In genomic region chr12:100528471-100529139, GRCh38 we compare ENCODE assay signal across 18 cellular contexts. TPM values are rescaled to one million over a fixed set of nuclear protein-coding genes. Genes with fewer than 3 reads are reported as not detected.
DNase-seq lines count a peak whose midpoint lies in the region; ATAC-seq, FAIRE-seq and TF ChIP-seq lines count a peak whose summit lies in the region.
"Had no signal": no experiment of that assay in that cellular context is flagged by ENCODE, and none has a peak within 500 bp of the region (broad histone marks: within the 10 kb centered on the region; RNA-seq: fewer than 3 reads in every experiment).

No MANE protein-coding gene starts in this region.

- peak overlapping the region; percentile 23 for H3K4me2 ChIP-seq in hepatocyte
- H3K4me2 ChIP-seq: BLaER1 treated with 17β-estradiol and CSF1 and Interleukin-3, amounts not matched to agents 10 nM and 100 nM; KMS-11 had no signal

- H3K9me2 ChIP-seq in hepatocyte (replicated peaks; ENCODE audit: insufficient read depth) = no peaks in the 10 kb centered on the region

- no peaks in the 10 kb centered on the region for H3K27me3 ChIP-seq in hepatocyte
- no peaks in the 10 kb centered on the region for H3K27me3 ChIP-seq in pancreas
- H3K27me3 ChIP-seq: BLaER1 treated with 17β-estradiol and CSF1 and Interleukin-3, amounts not matched to agents 10 nM and 100 nM had no signal

- H3K36me3 ChIP-seq in hepatocyte (replicated peaks; ENCODE audit: insufficient read depth, low read depth) = no peaks in the 10 kb centered on the region
- H3K36me3 ChIP-seq in pancreas = no peaks in the 10 kb centered on the region
- H3K36me3 ChIP-seq: BLaER1 treated with 17β-estradiol and CSF1 and Interleukin-3, amounts not matched to agents 10 nM and 100 nM had no signal

- no peaks in the 10 kb centered on the region for H4K20me1 ChIP-seq in hepatocyte (ENCODE audit: insufficient read depth, poor library complexity, severe bottlenecking)
- H4K20me1 ChIP-seq: BLaER1 treated with 17β-estradiol and CSF1 and Interleukin-3, amounts not matched to agents 10 nM and 100 nM had no signal

- H2AFZ ChIP-seq in hepatocyte = no peak overlapping the region

- ATAC-seq in pancreas (peak in 3 of 4 donors; percentile 46 to 80 (median 60)), GM18873 (IDR thresholded peaks at IDR 0.05; ENCODE audit: low FRiP score, unreplicated experiment) (no peak)
- ATAC-seq: CD8-positive, alpha-beta T cell; PC-3 had no signal

- H3K9me3 ChIP-seq in hepatocyte (ENCODE audit: low read depth) (no peaks in the 10 kb centered on the region), pancreas (no peaks in the 10 kb centered on the region)
- H3K9me3 ChIP-seq: BLaER1 treated with 17β-estradiol and CSF1 and Interleukin-3, amounts not matched to agents 10 nM and 100 nM had no signal

- WGBS in hepatocyte (ENCODE audit: low lambda C conversion rate, missing lambda C conversion rate) = 74% methylated on average over 1 of the region's 1 CpG
- 46 to 57% methylated on average over 1 of the region's 1 CpG for WGBS in pancreas, 2 donors

- intact Hi-C loops in pancreas (cut with DNase I) = no loop called here

- no peak overlapping the region for H3K4me3 ChIP-seq in hepatocyte
- no peak overlapping the region for H3K4me3 ChIP-seq in pancreas
- H3K4me3 ChIP-seq: BLaER1 treated with 17β-estradiol and CSF1 and Interleukin-3, amounts not matched to agents 10 nM and 100 nM had no signal

- H3K4me1 ChIP-seq in hepatocyte (ENCODE audit: insufficient read depth) (peaks cover 6% of the 10 kb centered on the region), pancreas (no peaks in the 10 kb centered on the region)
- H3K4me1 ChIP-seq: BLaER1 treated with 17β-estradiol and CSF1 and Interleukin-3, amounts not matched to agents 10 nM and 100 nM had no signal

- H3K27ac ChIP-seq in hepatocyte (peak overlapping the region; percentile 75), pancreas (peak overlapping the region in 2 of 4 donors; percentile 21 to 62)
- H3K27ac ChIP-seq: BLaER1 treated with 17β-estradiol and CSF1 and Interleukin-3, amounts not matched to agents 10 nM and 100 nM; KMS-11 had no signal

- no peaks in the 10 kb centered on the region for H3K79me2 ChIP-seq in hepatocyte

- DNase-seq in COLO829 (ENCODE audit: low spot score) (peak; percentile 60), HT-29 (ENCODE audit: low spot score) (peak; percentile 43), hepatocyte (ENCODE audit: low spot score) (no peak), pancreas (no peak), AG08396 (ENCODE audit: low spot score) (no peak), DMS114 treated with DMSO at 0.1 percent for 48 hours (lab: John Stamatoyannopoulos, UW; ENCODE audit: unreplicated experiment) (no peak)
- DNase-seq: CD8-positive, alpha-beta T cell; MV-4-11; NCI-H1694 treated with DMSO at 0.1 percent for 48 hours; NCI-H2107; NCI-H510A treated with DMSO at 0.1 percent for 48 hours; PC-3 had no signal

- no peak for FAIRE-seq in pancreas (lab: Jason Lieb, UNC)
- FAIRE-seq: A204.1, G401.6, H1 had no signal

- TF ChIP-seq CTCF in hepatocyte (IDR thresholded peaks at IDR 0.05; ENCODE audit: poor library complexity) (no peak), pancreas (IDR thresholded peaks at IDR 0.05) (no peak)

RNA-seq across cellular contexts. Expression of gene GAS2L3, which starts 44.9 kb away (rescaled TPM):
- total RNA-seq in HT-29 (2014; rRNA removed; shearing (Covaris generic)) = 6.2 and 6.8 TPM in 2 replicates
- total RNA-seq in hepatocyte (14.9 and 22.5 TPM in 2 replicates), pancreas (1 to 10 TPM in 3 of 6 donors, under 1 TPM in 3; 0.56 to 5.5 (median 1.3) TPM)
- polyA plus RNA-seq in hepatocyte (1.8 and 4.5 TPM in 2 replicates), pancreas (under 1 TPM; 0.61 to 0.76 TPM)
- total RNA-seq: CD8-positive, alpha-beta T cell had no signal

RNA-seq across cellular contexts. Expression of gene NR1H4, which starts 54.9 kb away (rescaled TPM):
- 0.10 and 0.20 TPM in 2 replicates for total RNA-seq in HT-29 (2014; rRNA removed; shearing (Covaris generic))
- total RNA-seq in hepatocyte (27.8 and 39.0 TPM in 2 replicates), pancreas (1 to 10 TPM; 1.1 to 9.2 (median 2.8) TPM)
- polyA plus RNA-seq in hepatocyte (9.7 and 12.4 TPM in 2 replicates), pancreas (1 to 10 TPM; 2.1 to 3.9 TPM)
- total RNA-seq: CD8-positive, alpha-beta T cell; H1; PC-3 had no signal
- polyA plus RNA-seq: H1 had no signal

Comparison
In these comparisons a context has a peak if more than half of its experiments do, and no peak if none do; other contexts are left out.
1. DNase-seq: peak in COLO829 (single experiment) and HT-29 (single experiment); none in hepatocyte (single experiment), pancreas (0 of 6), AG08396 (single experiment) and DMS114 treated with DMSO at 0.1 percent for 48 hours (single experiment).